ENCODE assay signal across 1 cellular context in genomic region chr3:183548262-183548769, GRCh38.
TF ChIP-seq lines count a peak whose summit lies in the region.

No MANE protein-coding gene starts in this region.

TF ChIP-seq in A549, 52 proteins besides CTCF, POLR2A, EP300 and RAD21:
- TF ChIP-seq, protein P1, sequence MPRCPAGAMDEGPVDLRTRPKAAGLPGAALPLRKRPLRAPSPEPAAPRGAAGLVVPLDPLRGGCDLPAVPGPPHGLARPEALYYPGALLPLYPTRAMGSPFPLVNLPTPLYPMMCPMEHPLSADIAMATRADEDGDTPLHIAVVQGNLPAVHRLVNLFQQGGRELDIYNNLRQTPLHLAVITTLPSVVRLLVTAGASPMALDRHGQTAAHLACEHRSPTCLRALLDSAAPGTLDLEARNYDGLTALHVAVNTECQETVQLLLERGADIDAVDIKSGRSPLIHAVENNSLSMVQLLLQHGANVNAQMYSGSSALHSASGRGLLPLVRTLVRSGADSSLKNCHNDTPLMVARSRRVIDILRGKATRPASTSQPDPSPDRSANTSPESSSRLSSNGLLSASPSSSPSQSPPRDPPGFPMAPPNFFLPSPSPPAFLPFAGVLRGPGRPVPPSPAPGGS (IDR thresholded peaks at IDR 0.05): no peak
- TF ChIP-seq CEBPB (IDR thresholded peaks at IDR 0.05) (0 out of 4 replicates have a peak, but pooled peaks of 1 of the 2 experiments have one; percentile 7), FOSL2 (IDR thresholded peaks at IDR 0.05) (no peak), FOSL2 (CRISPR knock-in tag; IDR thresholded peaks at IDR 0.05) (peak; percentile 44; the same call in 1 of the 2 replicates)
